ENCODE assay signal across 20 cellular contexts in genomic region chr3:114558271-114558670, GRCh38.
DNase-seq lines count a peak whose midpoint lies in the region; ATAC-seq and TF ChIP-seq lines count a peak whose summit lies in the region.
"Had no signal": no experiment of that assay in that cellular context is flagged by ENCODE, and none has a peak within 500 bp of the region (broad histone marks: within the 10 kb centered on the region; RNA-seq: fewer than 3 reads in every experiment).

No MANE protein-coding gene starts in this region.

- H3K9me2 ChIP-seq in GM23248 (ENCODE audit: insufficient read depth), result no peaks in the 10 kb centered on the region

- H3K27me3 ChIP-seq in GM23248 (replicated peaks; ENCODE audit: insufficient read depth) (no peaks in the 10 kb centered on the region), adipocyte (replicated peaks; ENCODE audit: control insufficient read depth, insufficient read depth, low read length) (no peaks in the 10 kb centered on the region), gastrocnemius medialis (no peaks in the 10 kb centered on the region)
- H3K27me3 ChIP-seq: ascending aorta; BLaER1 treated with 17β-estradiol and CSF1 and Interleukin-3, amounts not matched to agents 10 nM and 100 nM; left lung; SJCRH30 had no signal

- H3K9ac ChIP-seq in GM23248 (no peak overlapping the region), adipocyte (ENCODE audit: low read length) (peak overlapping the region; percentile 1)
- H3K9ac ChIP-seq: BLaER1 treated with 17β-estradiol and CSF1 and Interleukin-3, amounts not matched to agents 10 nM and 100 nM had no signal

- H3F3A ChIP-seq in GM23248 (ENCODE audit: insufficient read depth), result peaks cover 23% of the 10 kb centered on the region

- no peak overlapping the region for H2AFZ ChIP-seq in GM23248

- H3K9me3 Mint-ChIP-seq in effector memory CD8-positive, alpha-beta T cell, result no peaks in the 10 kb centered on the region

- H3K4me1 ChIP-seq in GM23248 (ENCODE audit: insufficient read depth), result peaks cover 39% of the 10 kb centered on the region
- peaks cover 35% of the 10 kb centered on the region for H3K4me1 ChIP-seq in adipocyte (ENCODE audit: control insufficient read depth, insufficient read depth, low read length)
- peaks cover 36 to 42% of the 10 kb centered on the region in 2 donors for H3K4me1 ChIP-seq in gastrocnemius medialis
- H3K4me1 ChIP-seq: ascending aorta, left lung, SJCRH30 had no signal

- no peaks in the 10 kb centered on the region for H3K36me3 Mint-ChIP-seq in effector memory CD8-positive, alpha-beta T cell (ENCODE audit: insufficient read depth)

- H3K4me3 ChIP-seq in GM23248 (no peak overlapping the region), adipocyte (ENCODE audit: low read length) (peak overlapping the region; percentile 45), fibroblast of mammary gland (ENCODE audit: control insufficient read depth, low read depth, low read length) (no peak overlapping the region), gastrocnemius medialis (no peak overlapping the region)
- H3K4me3 ChIP-seq: ascending aorta; BLaER1 treated with 17β-estradiol and CSF1 and Interleukin-3, amounts not matched to agents 10 nM and 100 nM; coronary artery; K562; left lung; SJCRH30; skin epidermis had no signal

- 63 to 68% methylated on average over 4 of the region's 4 CpGs for WGBS in GM23248 (ENCODE audit: low coverage in 1 of 2, low lambda C conversion rate in 2 of 2, missing lambda C conversion rate in 2 of 2), 2 experiments

- H3K4me1 Mint-ChIP-seq in effector memory CD8-positive, alpha-beta T cell (ENCODE audit: low read depth in 2 of 2), result peaks cover 0 to 5% of the 10 kb centered on the region in 2 donors

- intact Hi-C loops in gastrocnemius medialis (cut with DNase I; ENCODE audit: low total_unique reads), result no loop called here

- TF ChIP-seq POLR2A in gastrocnemius medialis (IDR thresholded peaks at IDR 0.05), result no peak

- H3K9me3 ChIP-seq in GM23248 (ENCODE audit: low read depth) (no peaks in the 10 kb centered on the region), adipocyte (ENCODE audit: control insufficient read depth, low read length) (no peaks in the 10 kb centered on the region), gastrocnemius medialis (no peaks in the 10 kb centered on the region)
- H3K9me3 ChIP-seq: ascending aorta, left lung, SJCRH30 had no signal

- H3K27me3 Mint-ChIP-seq in effector memory CD8-positive, alpha-beta T cell, result no peaks in the 10 kb centered on the region

- H3K36me3 ChIP-seq in GM23248 (ENCODE audit: low read depth), result no peaks in the 10 kb centered on the region
- peaks cover 10% of the 10 kb centered on the region for H3K36me3 ChIP-seq in adipocyte (ENCODE audit: control insufficient read depth, insufficient read depth, low read length, severe bottlenecking)
- H3K36me3 ChIP-seq in gastrocnemius medialis, result no peaks in the 10 kb centered on the region
- H3K36me3 ChIP-seq: ascending aorta; BLaER1 treated with 17β-estradiol and CSF1 and Interleukin-3, amounts not matched to agents 10 nM and 100 nM; left lung; SJCRH30 had no signal

- H3K27ac ChIP-seq in GM23248, result peak overlapping the region; percentile 63
- H3K27ac ChIP-seq in gastrocnemius medialis, result peak overlapping the region; percentile 9 to 35 (median 19)
- H3K27ac ChIP-seq: ascending aorta; BLaER1 treated with 17β-estradiol and CSF1 and Interleukin-3, amounts not matched to agents 10 nM and 100 nM; coronary artery; left lung; SJCRH30 had no signal

- peak overlapping the region; percentile 64 for H3K4me2 ChIP-seq in GM23248 (ENCODE audit: unreplicated experiment)
- H3K4me2 ChIP-seq: BLaER1 treated with 17β-estradiol and CSF1 and Interleukin-3, amounts not matched to agents 10 nM and 100 nM had no signal

- H4K20me1 ChIP-seq in GM23248 (ENCODE audit: insufficient read depth), result no peaks in the 10 kb centered on the region
- H4K20me1 ChIP-seq: BLaER1 treated with 17β-estradiol and CSF1 and Interleukin-3, amounts not matched to agents 10 nM and 100 nM had no signal

- peak; percentile 56 to 66 for ATAC-seq in gastrocnemius medialis
- no peak for ATAC-seq in effector memory CD8-positive, alpha-beta T cell (replicated peaks)
- ATAC-seq: K562, left lung had no signal

- H3K4me3 Mint-ChIP-seq in effector memory CD8-positive, alpha-beta T cell, result no peak overlapping the region

- no peak overlapping the region for H3K27ac Mint-ChIP-seq in effector memory CD8-positive, alpha-beta T cell

- in situ Hi-C loops in GM23248 (cut with MboI) (no loop called here), gastrocnemius medialis (cut with MboI; ENCODE audit: low sequenced_read_pairs in 4 of 4) (no loop called here)

- TF ChIP-seq CTCF in fibroblast of mammary gland (conservative IDR thresholded peaks at IDR 0.05; ENCODE audit: control insufficient read depth, insufficient read depth, low read depth, low read length) (no peak), gastrocnemius medialis (IDR thresholded peaks at IDR 0.05 in 4 of 5, conservative IDR thresholded peaks at IDR 0.05 in 1 of 5) (no peak)

- peak; percentile 71 for DNase-seq in GM23248
- peak; percentile 6 for DNase-seq in adipocyte (ENCODE audit: low read depth)
- peak; percentile 69 for DNase-seq in fibroblast of mammary gland (ENCODE audit: low read depth)
- DNase-seq in gastrocnemius medialis, result no peak
- no peak for DNase-seq in stimulated activated naive CD4-positive, alpha-beta T cell treated with Interleukin-2 at 50 U/mL for 16 hours (lab: John Stamatoyannopoulos, UW)
- no peak for DNase-seq in SW480 (ENCODE audit: low spot score)
- DNase-seq in effector memory CD8-positive, alpha-beta T cell, result no peak
- DNase-seq: activated gamma-delta T cell; erythroblast; H7; left lung; NCI-H2081 treated with DMSO at 0.1 percent for 48 hours; NCI-H526; SJCRH30; stimulated activated CD4-positive, alpha-beta T cell treated with anti-CD3 and anti-CD28 coated beads, Interleukin-4, amount 100 ng/mL, for 24 hours had no signal

- H3K79me2 ChIP-seq in GM23248 (ENCODE audit: insufficient read depth), result no peaks in the 10 kb centered on the region

Comparison
In these comparisons a context has a peak if more than half of its experiments do, and no peak if none do; other contexts are left out.
1. DNase-seq: peak in GM23248 (single experiment), adipocyte (single experiment) and fibroblast of mammary gland (single experiment); none in gastrocnemius medialis (0 of 2), stimulated activated naive CD4-positive, alpha-beta T cell treated with Interleukin-2 at 50 U/mL for 16 hours (single experiment), SW480 (single experiment) and effector memory CD8-positive, alpha-beta T cell (0 of 3).